ENCODE assay signal across 8 cellular contexts in genomic region chr6:111480988-111481830, GRCh38. TPM values are rescaled to one million over a fixed set of nuclear protein-coding genes. Genes with fewer than 3 reads are reported as not detected.
DNase-seq lines count a peak whose midpoint lies in the region; ATAC-seq and TF ChIP-seq lines count a peak whose summit lies in the region.

No MANE protein-coding gene starts in this region.

- H3K27me3 Mint-ChIP-seq in activated CD8-positive, alpha-beta memory T cell treated with anti-CD3 and anti-CD28 coated beads, Interleukin-2, amount 10 ng/mL, durations not matched to agents 7 days and 5 days = no peaks in the 10 kb centered on the region

- peaks cover 47% of the 10 kb centered on the region for H3K4me1 Mint-ChIP-seq in activated CD8-positive, alpha-beta memory T cell treated with anti-CD3 and anti-CD28 coated beads, Interleukin-2, amount 10 ng/mL, durations not matched to agents 7 days and 5 days

- POLR2A ChIA-PET in RWPE1 (lab: Yijun Ruan, JAX; ENCODE audit: low non-redundant PET) = no interaction called here

- no peak for ATAC-seq in activated CD8-positive, alpha-beta memory T cell treated with anti-CD3 and anti-CD28 coated beads, Interleukin-2, amount 10 ng/mL, durations not matched to agents 7 days and 5 days
- no peak for ATAC-seq in HG02588 (IDR thresholded peaks at IDR 0.05; ENCODE audit: unreplicated experiment)

- peaks cover 2% of the 10 kb centered on the region for H3K36me3 Mint-ChIP-seq in activated CD8-positive, alpha-beta memory T cell treated with anti-CD3 and anti-CD28 coated beads, Interleukin-2, amount 10 ng/mL, durations not matched to agents 7 days and 5 days

- TF ChIP-seq CTCF in RWPE1 (conservative IDR thresholded peaks at IDR 0.05; ENCODE audit: low read depth) = no peak

- H3K27ac ChIP-seq in RWPE1 (peak overlapping the region; percentile 99), epithelial cell of prostate (peak overlapping the region; percentile 94)

- H3K9me3 Mint-ChIP-seq in activated CD8-positive, alpha-beta memory T cell treated with anti-CD3 and anti-CD28 coated beads, Interleukin-2, amount 10 ng/mL, durations not matched to agents 7 days and 5 days (ENCODE audit: low read depth) = no peaks in the 10 kb centered on the region

- no peak for DNase-seq in activated CD8-positive, alpha-beta memory T cell treated with anti-CD3 and anti-CD28 coated beads, Interleukin-2, amount 10 ng/mL, durations not matched to agents 7 days and 5 days
- no peak for DNase-seq in activated CD8-positive, alpha-beta memory T cell treated with anti-CD3 and anti-CD28 coated beads, Interleukin-2, amount 50 U/mL, for 4 hours
- DNase-seq in RWPE1 (ENCODE audit: low spot score) = no peak
- no peak for DNase-seq in epithelial cell of prostate (ENCODE audit: low read depth, low spot score)
- DNase-seq in pons (ENCODE audit: low spot score) = peak; percentile 39
- no peak for DNase-seq in putamen (ENCODE audit: low spot score)
- no peak for DNase-seq in SKM-1 (lab: John Stamatoyannopoulos, UW; ENCODE audit: unreplicated experiment)

- peak overlapping the region; percentile 96 for H3K4me3 Mint-ChIP-seq in activated CD8-positive, alpha-beta memory T cell treated with anti-CD3 and anti-CD28 coated beads, Interleukin-2, amount 10 ng/mL, durations not matched to agents 7 days and 5 days

- peak overlapping the region; percentile 98 for H3K27ac Mint-ChIP-seq in activated CD8-positive, alpha-beta memory T cell treated with anti-CD3 and anti-CD28 coated beads, Interleukin-2, amount 10 ng/mL, durations not matched to agents 7 days and 5 days

- CTCF ChIA-PET in activated CD8-positive, alpha-beta memory T cell treated with anti-CD3 and anti-CD28 coated beads, Interleukin-2, amount 10 ng/mL, durations not matched to agents 7 days and 5 days (lab: Charles Lee) = interaction anchor here (1.3 kb wide), 1 partner anchor 222 kb away, joined by 6 read pairs; a partner anchor contains a TSS
- CTCF ChIA-PET in RWPE1 (lab: Yijun Ruan, JAX) = interaction anchor here (0.6 kb wide), 2 partner anchors 120 to 482 kb away, joined by 3 read pairs; no protein-coding TSS in a partner anchor

RNA-seq across cellular contexts. Expression of gene REV3L, which starts 1.8 kb away (rescaled TPM):
- 10 to 100 TPM; 23.7 to 24.3 TPM for total RNA-seq in activated CD8-positive, alpha-beta memory T cell treated with anti-CD3 and anti-CD28 coated beads, Interleukin-2, amount 10 ng/mL, durations not matched to agents 7 days and 5 days
